Comparison of ENCODE assay signal across 1 cellular context in the genomic region with DNA sequence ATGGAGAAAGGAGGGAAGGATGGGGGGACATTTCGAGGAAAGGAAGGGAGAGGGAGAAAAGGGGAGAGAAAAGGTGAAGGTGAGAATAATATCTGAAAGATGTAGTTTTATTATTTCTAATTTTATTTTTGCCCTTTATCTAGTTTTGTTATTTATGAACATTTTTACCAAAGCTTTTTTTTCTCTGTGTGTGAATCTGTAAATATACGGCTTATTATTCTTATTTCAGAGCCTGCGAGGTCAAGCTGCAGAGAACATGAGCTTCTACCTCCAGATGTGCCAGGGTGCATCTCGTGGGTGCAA.
TF ChIP-seq lines count a peak whose summit lies in the region.

No MANE protein-coding gene starts in this region.

TF ChIP-seq in H1, 55 proteins besides CTCF, POLR2A, EP300 and RAD21 (continued from another document):
- TF ChIP-seq GTF2F1 (IDR thresholded peaks at IDR 0.05; ENCODE audit: borderline replicate concordance, low read depth, low read length), result no peak
- no peak for TF ChIP-seq KDM1A (IDR thresholded peaks at IDR 0.05; ENCODE audit: borderline replicate concordance, low read length)
